In the genomic region with DNA sequence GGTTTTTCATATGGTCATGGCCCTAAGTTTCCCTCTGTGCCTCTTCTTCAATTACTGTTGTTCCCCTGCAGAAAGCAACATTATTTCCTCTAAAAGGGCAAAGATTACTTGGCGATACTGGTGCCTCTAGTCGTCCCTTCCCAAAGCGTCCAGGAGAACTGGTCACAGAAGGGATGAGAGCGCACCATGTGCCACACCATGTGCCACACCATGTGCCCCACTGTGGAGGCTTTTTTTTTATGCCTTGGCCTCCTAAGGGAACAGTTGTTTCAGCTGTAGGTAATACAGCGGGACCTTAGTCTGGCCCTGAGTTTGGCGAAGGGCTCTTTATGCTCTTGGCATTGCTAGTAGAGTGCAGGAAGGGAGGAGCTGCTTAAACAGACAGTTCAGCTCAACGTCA, we compare ENCODE assay signal across 2 cellular contexts.
TF ChIP-seq lines count a peak whose summit lies in the region.

No MANE protein-coding gene starts in this region.

TF ChIP-seq in HepG2, 621 proteins besides CTCF, POLR2A, EP300 and RAD21:
- TF ChIP-seq ZNF761 (CRISPR knock-in tag; conservative IDR thresholded peaks at IDR 0.05) (no peak), MNT (IDR thresholded peaks at IDR 0.05) (peak; percentile 92)

TF ChIP-seq in GM23338, 12 proteins besides CTCF, POLR2A, EP300 and RAD21:
- TF ChIP-seq, protein P1, sequence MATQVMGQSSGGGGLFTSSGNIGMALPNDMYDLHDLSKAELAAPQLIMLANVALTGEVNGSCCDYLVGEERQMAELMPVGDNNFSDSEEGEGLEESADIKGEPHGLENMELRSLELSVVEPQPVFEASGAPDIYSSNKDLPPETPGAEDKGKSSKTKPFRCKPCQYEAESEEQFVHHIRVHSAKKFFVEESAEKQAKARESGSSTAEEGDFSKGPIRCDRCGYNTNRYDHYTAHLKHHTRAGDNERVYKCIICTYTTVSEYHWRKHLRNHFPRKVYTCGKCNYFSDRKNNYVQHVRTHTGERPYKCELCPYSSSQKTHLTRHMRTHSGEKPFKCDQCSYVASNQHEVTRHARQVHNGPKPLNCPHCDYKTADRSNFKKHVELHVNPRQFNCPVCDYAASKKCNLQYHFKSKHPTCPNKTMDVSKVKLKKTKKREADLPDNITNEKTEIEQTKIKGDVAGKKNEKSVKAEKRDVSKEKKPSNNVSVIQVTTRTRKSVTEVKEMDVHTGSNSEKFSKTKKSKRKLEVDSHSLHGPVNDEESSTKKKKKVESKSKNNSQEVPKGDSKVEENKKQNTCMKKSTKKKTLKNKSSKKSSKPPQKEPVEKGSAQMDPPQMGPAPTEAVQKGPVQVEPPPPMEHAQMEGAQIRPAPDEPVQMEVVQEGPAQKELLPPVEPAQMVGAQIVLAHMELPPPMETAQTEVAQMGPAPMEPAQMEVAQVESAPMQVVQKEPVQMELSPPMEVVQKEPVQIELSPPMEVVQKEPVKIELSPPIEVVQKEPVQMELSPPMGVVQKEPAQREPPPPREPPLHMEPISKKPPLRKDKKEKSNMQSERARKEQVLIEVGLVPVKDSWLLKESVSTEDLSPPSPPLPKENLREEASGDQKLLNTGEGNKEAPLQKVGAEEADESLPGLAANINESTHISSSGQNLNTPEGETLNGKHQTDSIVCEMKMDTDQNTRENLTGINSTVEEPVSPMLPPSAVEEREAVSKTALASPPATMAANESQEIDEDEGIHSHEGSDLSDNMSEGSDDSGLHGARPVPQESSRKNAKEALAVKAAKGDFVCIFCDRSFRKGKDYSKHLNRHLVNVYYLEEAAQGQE (IDR thresholded peaks at IDR 0.05; ENCODE audit: unreplicated experiment) = no peak
- TF ChIP-seq POLR2AphosphoS5 (IDR thresholded peaks at IDR 0.05; ENCODE audit: low read depth) (no peak), EZH2 (IDR thresholded peaks at IDR 0.05; ENCODE audit: low read depth, unreplicated experiment) (no peak)
